Comparison of ENCODE assay signal across 8 cellular contexts in genomic region chr9:132079391-132080071, GRCh38. TPM values are rescaled to one million over a fixed set of nuclear protein-coding genes. Genes with fewer than 3 reads are reported as not detected.
A peak's percentile ranks its signal among the peaks of the same experiment; 100 is the strongest.
DNase-seq lines count a peak whose midpoint lies in the region; ATAC-seq and TF ChIP-seq lines count a peak whose summit lies in the region.

A gene with protein sequence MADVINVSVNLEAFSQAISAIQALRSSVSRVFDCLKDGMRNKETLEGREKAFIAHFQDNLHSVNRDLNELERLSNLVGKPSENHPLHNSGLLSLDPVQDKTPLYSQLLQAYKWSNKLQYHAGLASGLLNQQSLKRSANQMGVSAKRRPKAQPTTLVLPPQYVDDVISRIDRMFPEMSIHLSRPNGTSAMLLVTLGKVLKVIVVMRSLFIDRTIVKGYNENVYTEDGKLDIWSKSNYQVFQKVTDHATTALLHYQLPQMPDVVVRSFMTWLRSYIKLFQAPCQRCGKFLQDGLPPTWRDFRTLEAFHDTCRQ (minus strand): TSS chr9:132079867. CDS start chr9:132079844, 23 bp downstream.

- intact Hi-C loops in mucosa of descending colon (cut with DNase I, micrococcal nuclease), result no loop called here

- H3K4me1 Mint-ChIP-seq in IgD-negative memory B cell, result peaks cover 18 to 23% (median 19%) of the 10 kb centered on the region in 3 donors

- ATAC-seq in GM21390 (IDR thresholded peaks at IDR 0.05; ENCODE audit: unreplicated experiment), result peak; percentile 89
- ATAC-seq in mucosa of descending colon, result peak; percentile 99

- no peaks in the 10 kb centered on the region for H3K9me3 ChIP-seq in mucosa of descending colon

- peak within 1 kb of the TSS; percentile 41 for H3K27ac ChIP-seq in epithelial cell of prostate

- peaks cover 15% of the 10 kb centered on the region for H3K4me1 ChIP-seq in mucosa of descending colon (ENCODE audit: low read depth)

- H3K4me3 ChIP-seq in mucosa of descending colon, result peak within 1 kb of the TSS; percentile 81

- H3K36me3 Mint-ChIP-seq in IgD-negative memory B cell, result peaks cover 1% of the 10 kb centered on the region

- peaks cover 3% of the 10 kb centered on the region for H3K27me3 Mint-ChIP-seq in IgD-negative memory B cell

- H3K9me3 Mint-ChIP-seq in IgD-negative memory B cell, result no peaks in the 10 kb centered on the region

- peak within 1 kb of the TSS; percentile 43 to 96 (median 62) for H3K27ac Mint-ChIP-seq in IgD-negative memory B cell

- no peak for TF ChIP-seq CTCF in mucosa of descending colon (IDR thresholded peaks at IDR 0.05)

- no peaks in the 10 kb centered on the region for H3K36me3 ChIP-seq in mucosa of descending colon (ENCODE audit: low read depth)

- H3K4me3 Mint-ChIP-seq in IgD-negative memory B cell, result peak within 1 kb of the TSS; percentile 85 to 99 (median 94)

- peak; percentile 83 for DNase-seq in COR-L47 (lab: John Stamatoyannopoulos, UW)
- DNase-seq in OCI-M1 (lab: John Stamatoyannopoulos, UW), result peak; percentile 94
- peak; percentile 89 for DNase-seq in activated T-cell treated with anti-CD3 and anti-CD28 coated beads for 24 hours (ENCODE audit: low read depth)
- DNase-seq in epithelial cell of prostate (ENCODE audit: low read depth, low spot score), result peak; percentile 43
- DNase-seq in mucosa of descending colon, result peak; percentile 92 to 98 (median 94)
- peak; percentile 87 to 93 for DNase-seq in stimulated activated CD8-positive, alpha-beta memory T cell treated with anti-CD3 and anti-CD28 coated beads, Interleukin-4, amount 100 ng/mL, for 1 hour (ENCODE audit: low read depth in 2 of 2, low spot score in 1 of 2)

RNA-seq across cellular contexts. Expression of the gene that starts here (rescaled TPM):
- polyA plus RNA-seq in IgD-negative memory B cell, result 33.7 TPM
- total RNA-seq in mucosa of descending colon, result 10 to 100 TPM; 13.0 to 16.3 (median 14.4) TPM

Comparison
In these comparisons a context has a peak if more than half of its experiments do, and no peak if none do; other contexts are left out.
1. Peak in every context shown above with its lines: DNase-seq, ATAC-seq, H3K4me3 ChIP-seq and H3K27ac ChIP-seq.
2. DNase-seq: peak in every context shown above with its lines; median percentile 94 in OCI-M1; 94 in mucosa of descending colon; 90 in stimulated activated CD8-positive, alpha-beta memory T cell treated with anti-CD3 and anti-CD28 coated beads, Interleukin-4, amount 100 ng/mL, for 1 hour; 89 in activated T-cell treated with anti-CD3 and anti-CD28 coated beads for 24 hours; 83 in COR-L47; 43 in epithelial cell of prostate.